16 cellular contexts compared by ENCODE assay signal in genomic region chr16:22260490-22260889, GRCh38. TPM values are rescaled to one million over a fixed set of nuclear protein-coding genes. Genes with fewer than 3 reads are reported as not detected.
DNase-seq lines count a peak whose midpoint lies in the region; ATAC-seq lines count a peak whose summit lies in the region.
"Had no signal": no experiment of that assay in that cellular context is flagged by ENCODE, and none has a peak within 500 bp of the region (broad histone marks: within the 10 kb centered on the region; RNA-seq: fewer than 3 reads in every experiment).

No MANE protein-coding gene starts in this region.

- H3K4me3 Mint-ChIP-seq in activated naive CD4-positive, alpha-beta T cell treated with anti-CD3 and anti-CD28 coated beads for 36 hours = no peak overlapping the region
- H3K4me3 Mint-ChIP-seq in activated T-helper 1 cell treated with anti-CD3 and anti-CD28 coated beads, Interleukin-12 subunit alpha, Interleukin-12 subunit beta, Interleukin-2, Interleukin-4 antibody, amounts not matched to agents 30 ng/mL and 10 ng/mL and 1 ng/mL, durations not matched to agents 14 hours and 24 hours and 36 hours = no peak overlapping the region
- H3K4me3 Mint-ChIP-seq in immature natural killer cell = peak overlapping the region in 2 of 5 donors; percentile 10 to 53
- no peak overlapping the region for H3K4me3 Mint-ChIP-seq in CD4-positive, alpha-beta memory T cell
- H3K4me3 Mint-ChIP-seq: CD8-positive, alpha-beta memory T cell had no signal

- H3K27ac Mint-ChIP-seq in activated naive CD4-positive, alpha-beta T cell treated with anti-CD3 and anti-CD28 coated beads for 36 hours = peak overlapping the region; percentile 5
- no peak overlapping the region for H3K27ac Mint-ChIP-seq in activated naive CD4-positive, alpha-beta T cell treated with anti-CD3 and anti-CD28 coated beads, Interleukin-2, amount 50 U/mL, for 72 hours
- peak overlapping the region; percentile 29 for H3K27ac Mint-ChIP-seq in activated T-helper 1 cell treated with anti-CD3 and anti-CD28 coated beads, Interleukin-12 subunit alpha, Interleukin-12 subunit beta, Interleukin-2, Interleukin-4 antibody, amounts not matched to agents 30 ng/mL and 10 ng/mL and 1 ng/mL, durations not matched to agents 14 hours and 24 hours and 36 hours
- peak overlapping the region in 5 of 6 donors; percentile 32 to 70 (median 40) for H3K27ac Mint-ChIP-seq in immature natural killer cell
- peak overlapping the region in 2 of 7 donors; percentile 60 to 64 for H3K27ac Mint-ChIP-seq in CD4-positive, alpha-beta memory T cell

- POLR2A ChIA-PET in CD4-positive, alpha-beta memory T cell (lab: Charles Lee; ENCODE audit: partially characterized antibody) = no interaction called here

- CTCF ChIA-PET in activated naive CD4-positive, alpha-beta T cell treated with anti-CD3 and anti-CD28 coated beads for 36 hours (lab: Charles Lee) = no interaction called here
- CTCF ChIA-PET in CD4-positive, alpha-beta memory T cell (lab: Charles Lee; ENCODE audit: partially characterized antibody) = interaction anchor here (0.7 to 1.6 kb wide), 3 partner anchors 9 to 72 kb away, joined by 3 read pairs; partner anchors contain the start of gene EEF2K

- peaks cover 25% of the 10 kb centered on the region for H3K4me1 ChIP-seq in CD4-positive, alpha-beta memory T cell (ENCODE audit: insufficient read depth, low read length)

- H3K4me3 ChIP-seq in CD4-positive, alpha-beta memory T cell (ENCODE audit: low read length in 2 of 2) = no peak overlapping the region
- H3K4me3 ChIP-seq: GM12878, GM23248 had no signal

- H3K9me3 ChIP-seq in CD4-positive, alpha-beta memory T cell (ENCODE audit: control insufficient read depth in 1 of 2, low read length in 2 of 2) = peaks cover 0 to under 1% of the 10 kb centered on the region in 2 donors

- no peak for DNase-seq in activated naive CD4-positive, alpha-beta T cell treated with anti-CD3 and anti-CD28 coated beads for 36 hours
- no peak for DNase-seq in activated naive CD4-positive, alpha-beta T cell treated with anti-CD3 and anti-CD28 coated beads, Interleukin-2, amount 50 U/mL, for 72 hours (ENCODE audit: low spot score in 2 of 2)
- no peak for DNase-seq in activated T-helper 1 cell treated with anti-CD3 and anti-CD28 coated beads, Interleukin-12 subunit alpha, Interleukin-12 subunit beta, Interleukin-2, Interleukin-4 antibody, amounts not matched to agents 30 ng/mL and 10 ng/mL and 1 ng/mL, durations not matched to agents 14 hours and 24 hours and 36 hours (ENCODE audit: low spot score)
- no peak for DNase-seq in immature natural killer cell
- no peak for DNase-seq in CD4-positive, alpha-beta memory T cell
- DNase-seq: C1 segment of cervical spinal cord; CD8-positive, alpha-beta memory T cell; DMS 273 treated with DMSO at 0.1 percent for 48 hours; DMS79; EL; GDM1; GM23248; H7; HCEC 1CT had no signal

- peaks cover 30% of the 10 kb centered on the region for H3K36me3 ChIP-seq in CD4-positive, alpha-beta memory T cell (ENCODE audit: insufficient read depth, low read length)

- intact Hi-C loops in activated naive CD4-positive, alpha-beta T cell treated with anti-CD3 and anti-CD28 coated beads for 36 hours (cut with micrococcal nuclease) = no loop called here
- intact Hi-C loops in activated T-helper 1 cell treated with anti-CD3 and anti-CD28 coated beads, Interleukin-12 subunit alpha, Interleukin-12 subunit beta, Interleukin-2, Interleukin-4 antibody, amounts not matched to agents 30 ng/mL and 10 ng/mL and 1 ng/mL, durations not matched to agents 14 hours and 24 hours and 36 hours (cut with micrococcal nuclease) = no loop called here
- intact Hi-C loops in CD4-positive, alpha-beta memory T cell (cut with micrococcal nuclease) = no loop called here

- peaks cover 9% of the 10 kb centered on the region for H3K4me1 Mint-ChIP-seq in activated naive CD4-positive, alpha-beta T cell treated with anti-CD3 and anti-CD28 coated beads for 36 hours (ENCODE audit: low read depth)
- peaks cover 24% of the 10 kb centered on the region for H3K4me1 Mint-ChIP-seq in activated T-helper 1 cell treated with anti-CD3 and anti-CD28 coated beads, Interleukin-12 subunit alpha, Interleukin-12 subunit beta, Interleukin-2, Interleukin-4 antibody, amounts not matched to agents 30 ng/mL and 10 ng/mL and 1 ng/mL, durations not matched to agents 14 hours and 24 hours and 36 hours (ENCODE audit: low read depth)
- H3K4me1 Mint-ChIP-seq in immature natural killer cell = peaks cover 16 to 25% of the 10 kb centered on the region in 2 donors
- H3K4me1 Mint-ChIP-seq in CD4-positive, alpha-beta memory T cell = peaks cover 11 to 33% (median 18%) of the 10 kb centered on the region in 4 donors

- H3K27me3 Mint-ChIP-seq in activated naive CD4-positive, alpha-beta T cell treated with anti-CD3 and anti-CD28 coated beads for 36 hours (ENCODE audit: low read depth) = no peaks in the 10 kb centered on the region
- H3K27me3 Mint-ChIP-seq in activated T-helper 1 cell treated with anti-CD3 and anti-CD28 coated beads, Interleukin-12 subunit alpha, Interleukin-12 subunit beta, Interleukin-2, Interleukin-4 antibody, amounts not matched to agents 30 ng/mL and 10 ng/mL and 1 ng/mL, durations not matched to agents 14 hours and 24 hours and 36 hours (ENCODE audit: insufficient read depth) = no peaks in the 10 kb centered on the region
- H3K27me3 Mint-ChIP-seq in immature natural killer cell (ENCODE audit: low read depth in 3 of 3) = peaks cover 0 to 7% (median 1%) of the 10 kb centered on the region in 3 donors
- H3K27me3 Mint-ChIP-seq in CD4-positive, alpha-beta memory T cell = no peaks in the 10 kb centered on the region
- H3K27me3 Mint-ChIP-seq: CD8-positive, alpha-beta memory T cell had no signal

- no peak overlapping the region for H3K27ac ChIP-seq in CD4-positive, alpha-beta memory T cell (ENCODE audit: low read depth, low read length)
- H3K27ac ChIP-seq: GM23248 had no signal

- peaks cover 3% of the 10 kb centered on the region for H3K9me3 Mint-ChIP-seq in activated naive CD4-positive, alpha-beta T cell treated with anti-CD3 and anti-CD28 coated beads for 36 hours
- no peaks in the 10 kb centered on the region for H3K9me3 Mint-ChIP-seq in activated naive CD4-positive, alpha-beta T cell treated with anti-CD3 and anti-CD28 coated beads, Interleukin-2, amount 50 U/mL, for 72 hours
- no peaks in the 10 kb centered on the region for H3K9me3 Mint-ChIP-seq in activated T-helper 1 cell treated with anti-CD3 and anti-CD28 coated beads, Interleukin-12 subunit alpha, Interleukin-12 subunit beta, Interleukin-2, Interleukin-4 antibody, amounts not matched to agents 30 ng/mL and 10 ng/mL and 1 ng/mL, durations not matched to agents 14 hours and 24 hours and 36 hours
- no peaks in the 10 kb centered on the region for H3K9me3 Mint-ChIP-seq in immature natural killer cell
- H3K9me3 Mint-ChIP-seq in CD4-positive, alpha-beta memory T cell = no peaks in the 10 kb centered on the region
- H3K9me3 Mint-ChIP-seq: CD8-positive, alpha-beta memory T cell had no signal

- ATAC-seq in activated naive CD4-positive, alpha-beta T cell treated with anti-CD3 and anti-CD28 coated beads, Interleukin-2, amount 50 U/mL, for 72 hours = no peak
- no peak for ATAC-seq in GM21737 (IDR thresholded peaks at IDR 0.05; ENCODE audit: unreplicated experiment)
- ATAC-seq: GM12878 had no signal

- H3K36me3 Mint-ChIP-seq in activated naive CD4-positive, alpha-beta T cell treated with anti-CD3 and anti-CD28 coated beads for 36 hours (ENCODE audit: low read depth) = peaks cover 48% of the 10 kb centered on the region
- H3K36me3 Mint-ChIP-seq in activated naive CD4-positive, alpha-beta T cell treated with anti-CD3 and anti-CD28 coated beads, Interleukin-2, amount 50 U/mL, for 72 hours = peaks cover 33 to 43% of the 10 kb centered on the region in 2 donors
- peaks cover 48% of the 10 kb centered on the region for H3K36me3 Mint-ChIP-seq in activated T-helper 1 cell treated with anti-CD3 and anti-CD28 coated beads, Interleukin-12 subunit alpha, Interleukin-12 subunit beta, Interleukin-2, Interleukin-4 antibody, amounts not matched to agents 30 ng/mL and 10 ng/mL and 1 ng/mL, durations not matched to agents 14 hours and 24 hours and 36 hours (ENCODE audit: low read depth)
- H3K36me3 Mint-ChIP-seq in immature natural killer cell = peaks cover 5 to 35% (median 24%) of the 10 kb centered on the region in 3 donors
- peaks cover 35 to 47% of the 10 kb centered on the region in 2 donors for H3K36me3 Mint-ChIP-seq in CD4-positive, alpha-beta memory T cell

- no peaks in the 10 kb centered on the region for H3K27me3 ChIP-seq in CD4-positive, alpha-beta memory T cell (ENCODE audit: insufficient read depth, low read length)

RNA-seq across cellular contexts. Expression of gene POLR3E, which starts 36.7 kb away (rescaled TPM):
- total RNA-seq in activated naive CD4-positive, alpha-beta T cell treated with anti-CD3 and anti-CD28 coated beads for 36 hours = 10 to 100 TPM; 72.9 to 74.7 TPM
- 10 to 100 TPM; 50.3 to 75.4 TPM for total RNA-seq in activated naive CD4-positive, alpha-beta T cell treated with anti-CD3 and anti-CD28 coated beads, Interleukin-2, amount 50 U/mL, for 72 hours
- 107 and 111 TPM in 2 replicates for total RNA-seq in activated T-helper 1 cell treated with anti-CD3 and anti-CD28 coated beads, Interleukin-12 subunit alpha, Interleukin-12 subunit beta, Interleukin-2, Interleukin-4 antibody, amounts not matched to agents 30 ng/mL and 10 ng/mL and 1 ng/mL, durations not matched to agents 14 hours and 24 hours and 36 hours
- 10 to 100 TPM in 1 of 3 donors, 1 to 10 TPM in 2; 2.9 to 21.5 (median 6.9) TPM for polyA plus RNA-seq in immature natural killer cell
- 10 to 100 TPM; 88.4 to 94.0 TPM for total RNA-seq in CD4-positive, alpha-beta memory T cell
- 10 to 100 TPM; 10.0 to 16.0 TPM for polyA plus RNA-seq in CD4-positive, alpha-beta memory T cell

RNA-seq across cellular contexts. Expression of gene EEF2K, which starts 54.4 kb away (rescaled TPM):
- 1 to 10 TPM; 9.8 to 10.0 TPM for total RNA-seq in activated naive CD4-positive, alpha-beta T cell treated with anti-CD3 and anti-CD28 coated beads for 36 hours
- total RNA-seq in activated naive CD4-positive, alpha-beta T cell treated with anti-CD3 and anti-CD28 coated beads, Interleukin-2, amount 50 U/mL, for 72 hours = 10 to 100 TPM in 1 of 2 donors, 1 to 10 TPM in 1; 7.8 to 28.1 TPM
- total RNA-seq in activated T-helper 1 cell treated with anti-CD3 and anti-CD28 coated beads, Interleukin-12 subunit alpha, Interleukin-12 subunit beta, Interleukin-2, Interleukin-4 antibody, amounts not matched to agents 30 ng/mL and 10 ng/mL and 1 ng/mL, durations not matched to agents 14 hours and 24 hours and 36 hours = 28.3 and 30.5 TPM in 2 replicates
- polyA plus RNA-seq in immature natural killer cell = 1 to 10 TPM in 2 of 3 donors, not detected in 1; 1.1 to 3.2 TPM
- 10 to 100 TPM; 19.1 to 20.7 TPM for total RNA-seq in CD4-positive, alpha-beta memory T cell
- polyA plus RNA-seq in CD4-positive, alpha-beta memory T cell = 1 to 10 TPM in 1 of 2 donors, under 1 TPM in 1; 0.77 to 3.9 TPM

Comparison
In these comparisons a context has a peak if more than half of its experiments do, and no peak if none do; other contexts are left out.
1. H3K27ac Mint-ChIP-seq: peak in activated naive CD4-positive, alpha-beta T cell treated with anti-CD3 and anti-CD28 coated beads for 36 hours (single experiment), activated T-helper 1 cell treated with anti-CD3 and anti-CD28 coated beads, Interleukin-12 subunit alpha, Interleukin-12 subunit beta, Interleukin-2, Interleukin-4 antibody, amounts not matched to agents 30 ng/mL and 10 ng/mL and 1 ng/mL, durations not matched to agents 14 hours and 24 hours and 36 hours (single experiment) and immature natural killer cell (5 of 6); none in activated naive CD4-positive, alpha-beta T cell treated with anti-CD3 and anti-CD28 coated beads, Interleukin-2, amount 50 U/mL, for 72 hours (0 of 2).